Comparison of ENCODE assay signal across 7 cellular contexts in the genomic region with DNA sequence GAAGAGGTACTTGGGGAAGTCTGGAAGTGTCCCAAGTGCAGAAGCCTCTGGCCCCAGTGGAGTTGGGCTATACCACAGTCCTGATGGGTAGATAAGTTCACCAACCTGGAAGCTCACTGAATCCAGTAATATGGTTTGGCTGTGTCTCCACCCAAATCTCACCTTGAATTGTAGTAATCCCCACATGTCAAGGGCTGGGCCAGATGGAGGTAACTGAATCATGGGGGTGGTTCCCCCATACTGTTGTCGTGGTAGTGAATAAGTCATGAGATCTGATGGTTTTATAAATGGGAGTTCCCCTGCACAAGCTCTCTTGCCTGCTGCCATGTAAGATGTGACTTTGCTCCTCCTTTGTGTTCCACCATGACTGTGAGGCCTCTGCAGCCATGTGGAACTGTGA. TPM values are rescaled to one million over a fixed set of nuclear protein-coding genes. Genes with fewer than 3 reads are reported as not detected.
DNase-seq lines count a peak whose midpoint lies in the region; ATAC-seq and TF ChIP-seq lines count a peak whose summit lies in the region.
"Not testable (repeated sequence)": the region's sequence is repeated elsewhere in the genome, so short reads cannot be mapped to it uniquely, and the experiment has no call there.

No MANE protein-coding gene starts in this region.

- intact Hi-C loops in activated CD8-positive, alpha-beta T cell treated with anti-CD3 and anti-CD28 coated beads for 36 hours (cut with micrococcal nuclease), result not testable (repeated sequence)

- not testable (repeated sequence) for H3K27me3 Mint-ChIP-seq in HFFc6 (ENCODE audit: insufficient read depth); T-helper 2 cell treated with Interferon-gamma antibody and Interleukin-4, amounts not matched to agents 5 μg/mL and 100 μg/mL, for 36 hours (ENCODE audit: low read depth); activated CD8-positive, alpha-beta T cell treated with anti-CD3 and anti-CD28 coated beads for 36 hours; endodermal cell (ENCODE audit: insufficient read depth); osteocyte (ENCODE audit: unreplicated experiment)

- 86 to 100% methylated on average over 1 of the region's 1 CpG for WGBS in endodermal cell (ENCODE audit: insufficient coverage in 1 of 2, insufficient read length in 1 of 2), 2 experiments

- H3K9me3 ChIP-seq in endodermal cell (ENCODE audit: control insufficient read depth, low read length), result peaks cover 26% of the 10 kb centered on the region
- H3K9me3 ChIP-seq in thoracic aorta, result not testable (repeated sequence)

- H3K27ac Mint-ChIP-seq in HFFc6 (peak overlapping the region; percentile 58), osteocyte (ENCODE audit: unreplicated experiment) (peak overlapping the region; percentile 90)
- not testable (repeated sequence) for H3K27ac Mint-ChIP-seq in T-helper 2 cell treated with Interferon-gamma antibody and Interleukin-4, amounts not matched to agents 5 μg/mL and 100 μg/mL, for 36 hours; activated CD8-positive, alpha-beta T cell treated with anti-CD3 and anti-CD28 coated beads for 36 hours; activated naive CD4-positive, alpha-beta T cell treated with anti-CD3 and anti-CD28 coated beads, Interleukin-2, amount 50 U/mL, for 72 hours; endodermal cell

- H3K36me3 Mint-ChIP-seq in HFFc6 (ENCODE audit: low read depth) (peaks cover 70% of the 10 kb centered on the region), endodermal cell (ENCODE audit: low read depth) (peaks cover 27% of the 10 kb centered on the region), osteocyte (ENCODE audit: unreplicated experiment) (peaks cover 15% of the 10 kb centered on the region)
- H3K36me3 Mint-ChIP-seq in T-helper 2 cell treated with Interferon-gamma antibody and Interleukin-4, amounts not matched to agents 5 μg/mL and 100 μg/mL, for 36 hours (ENCODE audit: low read depth), result peaks cover 62% of the 10 kb centered on the region
- peaks cover 24% of the 10 kb centered on the region for H3K36me3 Mint-ChIP-seq in activated CD8-positive, alpha-beta T cell treated with anti-CD3 and anti-CD28 coated beads for 36 hours (ENCODE audit: low read depth)
- H3K36me3 Mint-ChIP-seq in activated naive CD4-positive, alpha-beta T cell treated with anti-CD3 and anti-CD28 coated beads, Interleukin-2, amount 50 U/mL, for 72 hours, result peaks cover 0 to 36% of the 10 kb centered on the region in 2 donors

- H3K27me3 ChIP-seq in endodermal cell (ENCODE audit: control insufficient read depth, insufficient read depth, low read length, poor library complexity, severe bottlenecking); thoracic aorta (replicated peaks; ENCODE audit: insufficient read depth): not testable (repeated sequence)

- ATAC-seq in activated CD8-positive, alpha-beta T cell treated with anti-CD3 and anti-CD28 coated beads for 36 hours, result peak; percentile 53
- ATAC-seq in activated naive CD4-positive, alpha-beta T cell treated with anti-CD3 and anti-CD28 coated beads, Interleukin-2, amount 50 U/mL, for 72 hours, result peak; percentile 47 to 94
- not testable (repeated sequence) for ATAC-seq in thoracic aorta (ENCODE audit: insufficient number of reproducible peaks, low FRiP score, low read depth)

- CTCF ChIA-PET in activated CD8-positive, alpha-beta T cell treated with anti-CD3 and anti-CD28 coated beads for 36 hours (lab: Charles Lee), result not testable (repeated sequence)

- H3K4me1 ChIP-seq in endodermal cell (ENCODE audit: control insufficient read depth, insufficient read depth, low read length), result not testable (repeated sequence)
- H3K4me1 ChIP-seq in thoracic aorta (ENCODE audit: control insufficient read depth in 1 of 2, low read depth in 2 of 2), result peaks cover 24 to 60% of the 10 kb centered on the region in 2 donors

- not testable (repeated sequence) for TF ChIP-seq CTCF in HFFc6 (IDR thresholded peaks at IDR 0.05); activated CD8-positive, alpha-beta T cell treated with anti-CD3 and anti-CD28 coated beads for 36 hours (IDR thresholded peaks at IDR 0.05); endodermal cell (conservative IDR thresholded peaks at IDR 0.05); osteocyte (IDR thresholded peaks at IDR 0.05); thoracic aorta (IDR thresholded peaks at IDR 0.05)

- H3K4me1 Mint-ChIP-seq in HFFc6 (ENCODE audit: low read depth), result peaks cover 74% of the 10 kb centered on the region
- H3K4me1 Mint-ChIP-seq in T-helper 2 cell treated with Interferon-gamma antibody and Interleukin-4, amounts not matched to agents 5 μg/mL and 100 μg/mL, for 36 hours (ENCODE audit: low read depth), result peaks cover 39% of the 10 kb centered on the region
- H3K4me1 Mint-ChIP-seq in activated CD8-positive, alpha-beta T cell treated with anti-CD3 and anti-CD28 coated beads for 36 hours (ENCODE audit: low read depth), result peaks cover 25% of the 10 kb centered on the region
- peaks cover 15% of the 10 kb centered on the region for H3K4me1 Mint-ChIP-seq in endodermal cell
- H3K4me1 Mint-ChIP-seq in osteocyte (ENCODE audit: unreplicated experiment), result peaks cover 79% of the 10 kb centered on the region

- H3K9ac ChIP-seq in endodermal cell (ENCODE audit: extremely low read depth, low read length, poor library complexity, severe bottlenecking), result not testable (repeated sequence)

- not testable (repeated sequence) for H3K36me3 ChIP-seq in endodermal cell (ENCODE audit: control insufficient read depth, insufficient read depth, low read length); thoracic aorta

- H3K9me3 Mint-ChIP-seq in HFFc6, result not testable (repeated sequence)
- H3K9me3 Mint-ChIP-seq in T-helper 2 cell treated with Interferon-gamma antibody and Interleukin-4, amounts not matched to agents 5 μg/mL and 100 μg/mL, for 36 hours, result peaks cover 20% of the 10 kb centered on the region
- H3K9me3 Mint-ChIP-seq in activated CD8-positive, alpha-beta T cell treated with anti-CD3 and anti-CD28 coated beads for 36 hours, result peaks cover 17% of the 10 kb centered on the region
- peaks cover 5 to 11% of the 10 kb centered on the region in 2 donors for H3K9me3 Mint-ChIP-seq in activated naive CD4-positive, alpha-beta T cell treated with anti-CD3 and anti-CD28 coated beads, Interleukin-2, amount 50 U/mL, for 72 hours
- H3K9me3 Mint-ChIP-seq in endodermal cell, result peaks cover 22% of the 10 kb centered on the region
- peaks cover 18% of the 10 kb centered on the region for H3K9me3 Mint-ChIP-seq in osteocyte (ENCODE audit: unreplicated experiment)

- not testable (repeated sequence) for H3K27ac ChIP-seq in endodermal cell (ENCODE audit: low read depth, low read length)
- H3K27ac ChIP-seq in thoracic aorta, result peak overlapping the region; percentile 25 to 44

- POLR2A ChIA-PET in activated CD8-positive, alpha-beta T cell treated with anti-CD3 and anti-CD28 coated beads for 36 hours (lab: Charles Lee), result not testable (repeated sequence)

- peak overlapping the region; percentile 36; the same call in 1 of the 2 replicates for H3K4me3 Mint-ChIP-seq in HFFc6
- not testable (repeated sequence) for H3K4me3 Mint-ChIP-seq in T-helper 2 cell treated with Interferon-gamma antibody and Interleukin-4, amounts not matched to agents 5 μg/mL and 100 μg/mL, for 36 hours; activated CD8-positive, alpha-beta T cell treated with anti-CD3 and anti-CD28 coated beads for 36 hours; endodermal cell; osteocyte (ENCODE audit: unreplicated experiment)

- not testable (repeated sequence) for DNase-seq in HFFc6; endodermal cell; osteocyte (ENCODE audit: extremely low spot score, unreplicated experiment); thoracic aorta (ENCODE audit: low spot score)
- DNase-seq in T-helper 2 cell treated with Interferon-gamma antibody and Interleukin-4, amounts not matched to agents 5 μg/mL and 100 μg/mL, for 36 hours (ENCODE audit: low spot score), result peak; percentile 35
- peak; percentile 37 for DNase-seq in activated CD8-positive, alpha-beta T cell treated with anti-CD3 and anti-CD28 coated beads for 36 hours
- DNase-seq in activated naive CD4-positive, alpha-beta T cell treated with anti-CD3 and anti-CD28 coated beads, Interleukin-2, amount 50 U/mL, for 72 hours (ENCODE audit: low spot score in 2 of 2), result peak in 1 of 2 donors; percentile 64

- H3K4me3 ChIP-seq in endodermal cell (ENCODE audit: low read length), result peak overlapping the region; percentile 56
- H3K4me3 ChIP-seq in thoracic aorta, result not testable (repeated sequence)

RNA-seq across cellular contexts. Expression of a gene that starts 11.1 kb away (rescaled TPM):
- total RNA-seq in HFFc6 (2021; fragmentation: NEBNext Ultra II Directional; extraction: Animal tissue kit (Norgen Biotek cat#: 25700)), result 1,000 to 10,000 TPM; 1,007 to 1,412 (median 1,300) TPM
- 10 to 100 TPM; 62.0 to 66.9 TPM for total RNA-seq in activated CD8-positive, alpha-beta T cell treated with anti-CD3 and anti-CD28 coated beads for 36 hours
- 10 to 100 TPM; 46.2 to 76.0 TPM for total RNA-seq in activated naive CD4-positive, alpha-beta T cell treated with anti-CD3 and anti-CD28 coated beads, Interleukin-2, amount 50 U/mL, for 72 hours
- total RNA-seq in endodermal cell, result 10 to 100 TPM; 43.7 to 57.0 TPM
- 43.2 TPM for polyA plus RNA-seq in endodermal cell (2013, experiment 1 of 2)
- polyA plus RNA-seq in endodermal cell (2013, experiment 2 of 2), result 43.9 TPM
- total RNA-seq in osteocyte, result 157 and 169 TPM in 2 replicates
- 10 to 100 TPM; 80.4 to 91.9 TPM for total RNA-seq in thoracic aorta
